ENCODE assay signal across 1 cellular context in the genomic region with DNA sequence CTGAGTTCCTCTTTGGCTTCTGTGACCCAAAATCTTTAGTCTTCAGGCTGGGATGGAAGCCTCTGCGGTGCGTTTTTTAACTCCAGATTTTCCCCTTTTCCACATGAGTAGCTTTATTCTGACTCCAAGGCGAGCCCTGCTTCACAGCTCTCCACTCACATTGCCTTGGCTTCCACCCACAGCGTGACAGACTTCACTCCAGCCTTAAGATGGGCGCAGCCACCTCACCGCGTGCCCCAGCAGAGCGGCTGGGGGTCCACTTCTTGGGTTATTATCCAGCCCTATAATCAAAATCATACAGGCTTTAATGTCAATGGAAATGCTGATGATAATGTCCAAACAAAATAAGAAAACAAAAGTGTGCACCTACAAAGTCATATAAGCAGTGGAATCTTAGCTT.
TF ChIP-seq lines count a peak whose summit lies in the region.

No MANE protein-coding gene starts in this region.

TF ChIP-seq in HepG2, 621 proteins besides CTCF, POLR2A, EP300 and RAD21 (continued from another document):
- TF ChIP-seq, protein P1, sequence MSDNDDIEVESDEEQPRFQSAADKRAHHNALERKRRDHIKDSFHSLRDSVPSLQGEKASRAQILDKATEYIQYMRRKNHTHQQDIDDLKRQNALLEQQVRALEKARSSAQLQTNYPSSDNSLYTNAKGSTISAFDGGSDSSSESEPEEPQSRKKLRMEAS (IDR thresholded peaks at IDR 0.05): no peak
- TF ChIP-seq, protein P2, sequence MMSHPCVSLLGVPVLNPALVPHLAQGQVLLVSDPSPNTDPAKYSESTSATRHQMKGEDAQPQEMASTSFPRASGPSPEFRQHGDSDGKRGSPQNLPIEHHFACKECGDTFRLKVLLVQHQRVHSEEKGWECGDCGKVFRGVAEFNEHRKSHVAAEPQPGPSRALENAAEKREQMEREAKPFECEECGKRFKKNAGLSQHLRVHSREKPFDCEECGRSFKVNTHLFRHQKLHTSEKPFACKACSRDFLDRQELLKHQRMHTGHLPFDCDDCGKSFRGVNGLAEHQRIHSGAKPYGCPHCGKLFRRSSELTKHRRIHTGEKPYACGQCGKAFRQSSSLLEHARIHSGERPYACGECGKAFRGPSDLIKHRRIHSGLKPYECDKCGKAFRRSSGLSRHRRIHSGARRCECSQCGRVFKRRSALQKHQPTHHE (CRISPR knock-in tag; IDR thresholded peaks at IDR 0.05; ENCODE audit: borderline replicate concordance): no peak
- TF ChIP-seq, protein P3, sequence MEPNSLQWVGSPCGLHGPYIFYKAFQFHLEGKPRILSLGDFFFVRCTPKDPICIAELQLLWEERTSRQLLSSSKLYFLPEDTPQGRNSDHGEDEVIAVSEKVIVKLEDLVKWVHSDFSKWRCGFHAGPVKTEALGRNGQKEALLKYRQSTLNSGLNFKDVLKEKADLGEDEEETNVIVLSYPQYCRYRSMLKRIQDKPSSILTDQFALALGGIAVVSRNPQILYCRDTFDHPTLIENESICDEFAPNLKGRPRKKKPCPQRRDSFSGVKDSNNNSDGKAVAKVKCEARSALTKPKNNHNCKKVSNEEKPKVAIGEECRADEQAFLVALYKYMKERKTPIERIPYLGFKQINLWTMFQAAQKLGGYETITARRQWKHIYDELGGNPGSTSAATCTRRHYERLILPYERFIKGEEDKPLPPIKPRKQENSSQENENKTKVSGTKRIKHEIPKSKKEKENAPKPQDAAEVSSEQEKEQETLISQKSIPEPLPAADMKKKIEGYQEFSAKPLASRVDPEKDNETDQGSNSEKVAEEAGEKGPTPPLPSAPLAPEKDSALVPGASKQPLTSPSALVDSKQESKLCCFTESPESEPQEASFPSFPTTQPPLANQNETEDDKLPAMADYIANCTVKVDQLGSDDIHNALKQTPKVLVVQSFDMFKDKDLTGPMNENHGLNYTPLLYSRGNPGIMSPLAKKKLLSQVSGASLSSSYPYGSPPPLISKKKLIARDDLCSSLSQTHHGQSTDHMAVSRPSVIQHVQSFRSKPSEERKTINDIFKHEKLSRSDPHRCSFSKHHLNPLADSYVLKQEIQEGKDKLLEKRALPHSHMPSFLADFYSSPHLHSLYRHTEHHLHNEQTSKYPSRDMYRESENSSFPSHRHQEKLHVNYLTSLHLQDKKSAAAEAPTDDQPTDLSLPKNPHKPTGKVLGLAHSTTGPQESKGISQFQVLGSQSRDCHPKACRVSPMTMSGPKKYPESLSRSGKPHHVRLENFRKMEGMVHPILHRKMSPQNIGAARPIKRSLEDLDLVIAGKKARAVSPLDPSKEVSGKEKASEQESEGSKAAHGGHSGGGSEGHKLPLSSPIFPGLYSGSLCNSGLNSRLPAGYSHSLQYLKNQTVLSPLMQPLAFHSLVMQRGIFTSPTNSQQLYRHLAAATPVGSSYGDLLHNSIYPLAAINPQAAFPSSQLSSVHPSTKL (CRISPR knock-in tag; IDR thresholded peaks at IDR 0.05): no peak
- TF ChIP-seq ZKSCAN5 (CRISPR knock-in tag; IDR thresholded peaks at IDR 0.05) (no peak), ZNF761 (CRISPR knock-in tag; conservative IDR thresholded peaks at IDR 0.05) (no peak), ISL2 (CRISPR knock-in tag; IDR thresholded peaks at IDR 0.05) (no peak), ZNF790 (CRISPR knock-in tag; IDR thresholded peaks at IDR 0.05; ENCODE audit: borderline replicate concordance) (no peak), ARNT2 (CRISPR knock-in tag; IDR thresholded peaks at IDR 0.05; ENCODE audit: low read depth) (no peak), FOXP1 (IDR thresholded peaks at IDR 0.05) (no peak), FOXP1 (CRISPR knock-in tag; IDR thresholded peaks at IDR 0.05) (no peak), ZC3H13 (CRISPR knock-in tag; IDR thresholded peaks at IDR 0.05) (no peak), ZFP36 (IDR thresholded peaks at IDR 0.05; ENCODE audit: borderline replicate concordance, low read depth, low read length, partially characterized antibody) (no peak), ZNF34 (CRISPR knock-in tag; IDR thresholded peaks at IDR 0.05; ENCODE audit: borderline replicate concordance) (no peak)
- TF ChIP-seq, protein P4, sequence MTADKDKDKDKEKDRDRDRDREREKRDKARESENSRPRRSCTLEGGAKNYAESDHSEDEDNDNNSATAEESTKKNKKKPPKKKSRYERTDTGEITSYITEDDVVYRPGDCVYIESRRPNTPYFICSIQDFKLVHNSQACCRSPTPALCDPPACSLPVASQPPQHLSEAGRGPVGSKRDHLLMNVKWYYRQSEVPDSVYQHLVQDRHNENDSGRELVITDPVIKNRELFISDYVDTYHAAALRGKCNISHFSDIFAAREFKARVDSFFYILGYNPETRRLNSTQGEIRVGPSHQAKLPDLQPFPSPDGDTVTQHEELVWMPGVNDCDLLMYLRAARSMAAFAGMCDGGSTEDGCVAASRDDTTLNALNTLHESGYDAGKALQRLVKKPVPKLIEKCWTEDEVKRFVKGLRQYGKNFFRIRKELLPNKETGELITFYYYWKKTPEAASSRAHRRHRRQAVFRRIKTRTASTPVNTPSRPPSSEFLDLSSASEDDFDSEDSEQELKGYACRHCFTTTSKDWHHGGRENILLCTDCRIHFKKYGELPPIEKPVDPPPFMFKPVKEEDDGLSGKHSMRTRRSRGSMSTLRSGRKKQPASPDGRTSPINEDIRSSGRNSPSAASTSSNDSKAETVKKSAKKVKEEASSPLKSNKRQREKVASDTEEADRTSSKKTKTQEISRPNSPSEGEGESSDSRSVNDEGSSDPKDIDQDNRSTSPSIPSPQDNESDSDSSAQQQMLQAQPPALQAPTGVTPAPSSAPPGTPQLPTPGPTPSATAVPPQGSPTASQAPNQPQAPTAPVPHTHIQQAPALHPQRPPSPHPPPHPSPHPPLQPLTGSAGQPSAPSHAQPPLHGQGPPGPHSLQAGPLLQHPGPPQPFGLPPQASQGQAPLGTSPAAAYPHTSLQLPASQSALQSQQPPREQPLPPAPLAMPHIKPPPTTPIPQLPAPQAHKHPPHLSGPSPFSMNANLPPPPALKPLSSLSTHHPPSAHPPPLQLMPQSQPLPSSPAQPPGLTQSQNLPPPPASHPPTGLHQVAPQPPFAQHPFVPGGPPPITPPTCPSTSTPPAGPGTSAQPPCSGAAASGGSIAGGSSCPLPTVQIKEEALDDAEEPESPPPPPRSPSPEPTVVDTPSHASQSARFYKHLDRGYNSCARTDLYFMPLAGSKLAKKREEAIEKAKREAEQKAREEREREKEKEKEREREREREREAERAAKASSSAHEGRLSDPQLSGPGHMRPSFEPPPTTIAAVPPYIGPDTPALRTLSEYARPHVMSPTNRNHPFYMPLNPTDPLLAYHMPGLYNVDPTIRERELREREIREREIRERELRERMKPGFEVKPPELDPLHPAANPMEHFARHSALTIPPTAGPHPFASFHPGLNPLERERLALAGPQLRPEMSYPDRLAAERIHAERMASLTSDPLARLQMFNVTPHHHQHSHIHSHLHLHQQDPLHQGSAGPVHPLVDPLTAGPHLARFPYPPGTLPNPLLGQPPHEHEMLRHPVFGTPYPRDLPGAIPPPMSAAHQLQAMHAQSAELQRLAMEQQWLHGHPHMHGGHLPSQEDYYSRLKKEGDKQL (CRISPR knock-in tag; IDR thresholded peaks at IDR 0.05; ENCODE audit: low read depth): no peak
